17 cellular contexts compared by ENCODE assay signal in genomic region chr2:85597241-85597640, GRCh38. TPM values are rescaled to one million over a fixed set of nuclear protein-coding genes. Genes with fewer than 3 reads are reported as not detected.
DNase-seq lines count a peak whose midpoint lies in the region; ATAC-seq, FAIRE-seq and TF ChIP-seq lines count a peak whose summit lies in the region.
"Had no signal": no experiment of that assay in that cellular context is flagged by ENCODE, and none has a peak within 500 bp of the region (broad histone marks: within the 10 kb centered on the region; RNA-seq: fewer than 3 reads in every experiment).

No MANE protein-coding gene starts in this region.

- H3K36me3 Mint-ChIP-seq in Caco-2 (ENCODE audit: insufficient read depth, unreplicated experiment) (peaks cover 33% of the 10 kb centered on the region), naive B cell (no peaks in the 10 kb centered on the region)
- H3K36me3 Mint-ChIP-seq in activated naive CD4-positive, alpha-beta T cell treated with anti-CD3 and anti-CD28 coated beads, Interleukin-2, amount 50 U/mL, for 72 hours, result peaks cover 13 to 16% of the 10 kb centered on the region in 2 donors

- intact Hi-C loops in Caco-2 (cut with micrococcal nuclease; ENCODE audit: unreplicated experiment), result no loop called here
- intact Hi-C loops in colonic mucosa (cut with DNase I), result no loop called here

- DNase-seq in Caco-2, result no peak
- DNase-seq in activated naive CD4-positive, alpha-beta T cell treated with anti-CD3 and anti-CD28 coated beads, Interleukin-2, amount 50 U/mL, for 72 hours (ENCODE audit: low spot score in 2 of 2), result no peak
- DNase-seq in naive B cell, result no peak
- no peak for DNase-seq in DMS53 (lab: John Stamatoyannopoulos, UW)
- DNase-seq in Kasumi-1 (lab: John Stamatoyannopoulos, UW), result no peak
- DNase-seq in RCC 7860 (ENCODE audit: low spot score), result no peak
- no peak for DNase-seq in colonic mucosa
- DNase-seq: activated effector memory CD4-positive, alpha-beta T cell treated with anti-CD3 and anti-CD28 coated beads, Interleukin-2, amount 50 U/mL, for 16 hours; COR-L47; H7; NCI-H524; nucleus accumbens; stimulated activated naive CD4-positive, alpha-beta T cell treated with Interleukin-2 at 50 U/mL for 16 hours had no signal

- no TSS peak for BruUV-seq in Caco-2 (replicated peaks; lab: Mats Ljungman, UMichigan)

- H3K4me1 ChIP-seq in ACC112 (ENCODE audit: control insufficient read depth, insufficient read depth, low read length, unreplicated experiment) (peaks cover 23% of the 10 kb centered on the region), Caco-2 (peaks cover 14% of the 10 kb centered on the region; the same call in 1 of the 2 replicates), colonic mucosa (peaks cover 6% of the 10 kb centered on the region)

- H3K9me3 Mint-ChIP-seq in Caco-2 (ENCODE audit: unreplicated experiment) (no peaks in the 10 kb centered on the region), naive B cell (no peaks in the 10 kb centered on the region)
- no peaks in the 10 kb centered on the region for H3K9me3 Mint-ChIP-seq in activated naive CD4-positive, alpha-beta T cell treated with anti-CD3 and anti-CD28 coated beads, Interleukin-2, amount 50 U/mL, for 72 hours

- peaks cover 18% of the 10 kb centered on the region for H3K4me1 Mint-ChIP-seq in Caco-2 (ENCODE audit: low read depth, unreplicated experiment)
- peaks cover 37 to 57% (median 55%) of the 10 kb centered on the region in 3 donors for H3K4me1 Mint-ChIP-seq in naive B cell

- ATAC-seq in activated naive CD4-positive, alpha-beta T cell treated with anti-CD3 and anti-CD28 coated beads, Interleukin-2, amount 50 U/mL, for 72 hours, result no peak
- ATAC-seq in naive B cell (ENCODE audit: low read depth in 2 of 2), result no peak
- ATAC-seq: gastroesophageal sphincter, Right ventricle myocardium inferior had no signal

- no peaks in the 10 kb centered on the region for H3K36me3 ChIP-seq in ACC112 (ENCODE audit: insufficient read depth, low read length)
- peaks cover 11% of the 10 kb centered on the region for H3K36me3 ChIP-seq in Caco-2 (ENCODE audit: control insufficient read depth, insufficient read depth, low read length)
- H3K36me3 ChIP-seq in colonic mucosa, result no peaks in the 10 kb centered on the region

- H3K79me2 ChIP-seq in ACC112 (ENCODE audit: control insufficient read depth, insufficient read depth, low read length, unreplicated experiment), result peaks cover 31% of the 10 kb centered on the region

- H3K9ac ChIP-seq in colonic mucosa (ENCODE audit: low read depth in 2 of 2, low read length in 2 of 2), result no peak overlapping the region

- peak overlapping the region; percentile 98; the same call in 1 of the 2 replicates for H3K4me3 ChIP-seq in ACC112 (ENCODE audit: low read depth, low read length)
- no peak overlapping the region; the same call in 1 of the 2 replicates for H3K4me3 ChIP-seq in Caco-2 (ENCODE audit: low read depth, low read length)
- H3K4me3 ChIP-seq in colonic mucosa, result no peak overlapping the region

- H3K27ac ChIP-seq in ACC112 (ENCODE audit: low read depth, low read length) (no peak overlapping the region), colonic mucosa (no peak overlapping the region)
- H3K27ac ChIP-seq: VCaP had no signal

- peak overlapping the region; percentile 97 for H3K4me3 Mint-ChIP-seq in Caco-2 (ENCODE audit: unreplicated experiment)
- H3K4me3 Mint-ChIP-seq in naive B cell, result peak overlapping the region in 7 of 8 donors; percentile 95 to 100 (median 99)

- TF ChIP-seq CTCF in Caco-2 (IDR thresholded peaks at IDR 0.05; ENCODE audit: insufficient read depth in 1 of 2, low read depth in 1 of 2, low read length in 1 of 2, severe bottlenecking in 1 of 2, unreplicated experiment in 1 of 2) (no peak), colonic mucosa (IDR thresholded peaks at IDR 0.05) (no peak)

- CTCF ChIA-PET in Caco-2 (lab: Charles Lee), result interaction anchor here (0.6 to 0.7 kb wide), 2 partner anchors 12 to 58 kb away, joined by 6 to 9 read pairs; partner anchors contain the start of gene MAT2A

- no peak overlapping the region for H3K27ac Mint-ChIP-seq in Caco-2 (ENCODE audit: unreplicated experiment)
- H3K27ac Mint-ChIP-seq in activated naive CD4-positive, alpha-beta T cell treated with anti-CD3 and anti-CD28 coated beads, Interleukin-2, amount 50 U/mL, for 72 hours, result peak overlapping the region; percentile 14 to 96
- H3K27ac Mint-ChIP-seq in naive B cell, result peak overlapping the region in 1 of 6 donors; percentile 31

- POLR2A ChIA-PET in Caco-2 (lab: Charles Lee), result interaction anchor here (0.6 to 1.1 kb wide), 2 partner anchors 13 to 36 kb away, joined by 4 to 8 read pairs; partner anchors contain the start of gene GGCX

- H3K9me3 ChIP-seq in Caco-2 (no peaks in the 10 kb centered on the region), colonic mucosa (no peaks in the 10 kb centered on the region)
- H3K9me3 ChIP-seq: gastroesophageal sphincter had no signal

- H3K27me3 Mint-ChIP-seq in Caco-2 (ENCODE audit: insufficient read depth, unreplicated experiment) (no peaks in the 10 kb centered on the region), naive B cell (no peaks in the 10 kb centered on the region)

- H2AFZ ChIP-seq in ACC112 (ENCODE audit: low read length, unreplicated experiment), result no peak overlapping the region

- no peaks in the 10 kb centered on the region for H3K27me3 ChIP-seq in ACC112 (ENCODE audit: insufficient read depth, low read length)
- H3K27me3 ChIP-seq in Caco-2 (replicated peaks; ENCODE audit: control insufficient read depth, insufficient read depth, low read length), result no peaks in the 10 kb centered on the region
- H3K27me3 ChIP-seq in colonic mucosa, result no peaks in the 10 kb centered on the region
- H3K27me3 ChIP-seq: gastroesophageal sphincter had no signal

- no peak for FAIRE-seq in RCC 7860 (lab: Jason Lieb, UNC)

RNA-seq across cellular contexts. Expression of gene RNF181, which starts 1.7 kb away (rescaled TPM):
- total RNA-seq in Caco-2 (2022) (113 and 123 TPM in 2 replicates), colonic mucosa (100 to 1,000 TPM in 1 of 2 donors, 10 to 100 TPM in 1; 86.0 to 106 TPM)
- total RNA-seq in activated naive CD4-positive, alpha-beta T cell treated with anti-CD3 and anti-CD28 coated beads, Interleukin-2, amount 50 U/mL, for 72 hours, result 100 to 1,000 TPM; 128 to 163 TPM
- 100 to 1,000 TPM; 152 to 207 (median 187) TPM for polyA plus RNA-seq in naive B cell (ENCODE audit: low read depth in 6 of 6)

RNA-seq across cellular contexts. Expression of gene TMEM150A, which starts 5.3 kb away (rescaled TPM):
- 24.0 and 25.3 TPM in 2 replicates for total RNA-seq in Caco-2 (2022)
- 1 to 10 TPM in 1 of 2 donors, under 1 TPM in 1; 0.91 to 3.1 TPM for total RNA-seq in activated naive CD4-positive, alpha-beta T cell treated with anti-CD3 and anti-CD28 coated beads, Interleukin-2, amount 50 U/mL, for 72 hours
- polyA plus RNA-seq in naive B cell (ENCODE audit: low read depth in 6 of 6), result 10 to 100 TPM; 11.8 to 25.0 (median 14.5) TPM
- 1 to 10 TPM; 5.2 to 7.2 TPM for total RNA-seq in colonic mucosa

RNA-seq across cellular contexts. Expression of gene VAMP5, which starts 13.0 kb away (rescaled TPM):
- total RNA-seq in Caco-2 (2022), result 11.0 and 15.1 TPM in 2 replicates
- 10 to 100 TPM; 50.6 to 68.0 TPM for total RNA-seq in activated naive CD4-positive, alpha-beta T cell treated with anti-CD3 and anti-CD28 coated beads, Interleukin-2, amount 50 U/mL, for 72 hours
- polyA plus RNA-seq in naive B cell (ENCODE audit: low read depth in 6 of 6), result 10 to 100 TPM; 33.3 to 68.5 (median 49.9) TPM
- 10 to 100 TPM; 14.0 to 16.9 TPM for total RNA-seq in colonic mucosa

RNA-seq across cellular contexts. Expression of gene C2orf68, which starts 14.6 kb away (rescaled TPM):
- total RNA-seq in Caco-2 (2022), result 49.0 and 54.5 TPM in 2 replicates
- total RNA-seq in activated naive CD4-positive, alpha-beta T cell treated with anti-CD3 and anti-CD28 coated beads, Interleukin-2, amount 50 U/mL, for 72 hours, result 10 to 100 TPM; 28.8 to 38.9 TPM
- polyA plus RNA-seq in naive B cell (ENCODE audit: low read depth in 6 of 6), result 10 to 100 TPM; 13.8 to 21.7 (median 21.4) TPM
- 10 to 100 TPM; 36.8 to 40.5 TPM for total RNA-seq in colonic mucosa

RNA-seq across cellular contexts. Expression of gene USP39, which starts 18.7 kb away (rescaled TPM):
- 82.1 and 83.5 TPM in 2 replicates for total RNA-seq in Caco-2 (2022)
- 100 to 1,000 TPM in 1 of 2 donors, 10 to 100 TPM in 1; 70.7 to 105 TPM for total RNA-seq in activated naive CD4-positive, alpha-beta T cell treated with anti-CD3 and anti-CD28 coated beads, Interleukin-2, amount 50 U/mL, for 72 hours
- 10 to 100 TPM; 40.4 to 74.6 (median 58.7) TPM for polyA plus RNA-seq in naive B cell (ENCODE audit: low read depth in 6 of 6)
- total RNA-seq in colonic mucosa, result 10 to 100 TPM; 39.1 to 50.5 TPM
